ENCODE assay signal across 8 cellular contexts in genomic region chr11:123707606-123708205, GRCh38. TPM values are rescaled to one million over a fixed set of nuclear protein-coding genes. Genes with fewer than 3 reads are reported as not detected.
DNase-seq lines count a peak whose midpoint lies in the region; ATAC-seq and TF ChIP-seq lines count a peak whose summit lies in the region.

No MANE protein-coding gene starts in this region.

- H3K4me1 ChIP-seq in KMS-11 (ENCODE audit: low read depth, poor library complexity, severe bottlenecking) (no peaks in the 10 kb centered on the region), prostate gland (replicated peaks) (no peaks in the 10 kb centered on the region)

- H3K27ac ChIP-seq in KMS-11 (no peak overlapping the region), prostate gland (no peak overlapping the region)

- H2AFZ ChIP-seq in KMS-11 (ENCODE audit: low read depth): no peak overlapping the region

- no peak overlapping the region for H3K4me2 ChIP-seq in KMS-11

- TF ChIP-seq CTCF in KMS-11 (conservative IDR thresholded peaks at IDR 0.05; ENCODE audit: low read depth, low read length) (peak; percentile 45), prostate gland (IDR thresholded peaks at IDR 0.05) (peak in 3 of 4 experiments; percentile 65 to 72 (median 69))

- peak; percentile 42 for DNase-seq in SIG-M5 treated with dmso at 0.1 percent for 504 hours (lab: John Stamatoyannopoulos, UW; ENCODE audit: unreplicated experiment)
- no peak for DNase-seq in SIG-M5 (lab: John Stamatoyannopoulos, UW)
- peak; percentile 82 for DNase-seq in RKO (ENCODE audit: low spot score)
- DNase-seq in activated gamma-delta T cell treated with anti-CD3 and anti-CD28 coated beads, Interleukin-2, amount 50 U/mL, for 16 hours (ENCODE audit: low read depth): peak; percentile 22
- DNase-seq in germinal center (ENCODE audit: low spot score): peak; percentile 36
- peak; percentile 33 for DNase-seq in prostate gland (ENCODE audit: low spot score)

- 3% methylated on average over 8 of the region's 8 CpGs for WGBS in prostate gland

- no peaks in the 10 kb centered on the region for H3K9me3 ChIP-seq in prostate gland

- H3K4me3 ChIP-seq in KMS-11 (IDR thresholded peaks at IDR 0.05; ENCODE audit: insufficient read depth, low read depth, low read length): no peak overlapping the region
- H3K4me3 ChIP-seq in prostate gland: no peak overlapping the region

- H4K20me1 ChIP-seq in KMS-11 (ENCODE audit: insufficient read depth): no peaks in the 10 kb centered on the region

- H3K79me2 ChIP-seq in KMS-11 (ENCODE audit: insufficient read depth, low read depth): no peaks in the 10 kb centered on the region

- no peak for ATAC-seq in GM21529 (IDR thresholded peaks at IDR 0.05; ENCODE audit: unreplicated experiment)

- H3K27me3 ChIP-seq in KMS-11 (ENCODE audit: insufficient read depth, low read depth): no peaks in the 10 kb centered on the region
- H3K27me3 ChIP-seq in prostate gland (replicated peaks; ENCODE audit: insufficient read depth): no peaks in the 10 kb centered on the region

- intact Hi-C loops in prostate gland (cut with DNase I): loop anchor here (5.0 kb wide), 1 partner anchor 125 kb away; no protein-coding TSS in a partner anchor

- no peaks in the 10 kb centered on the region for H3K36me3 ChIP-seq in KMS-11 (ENCODE audit: insufficient read depth)
- H3K36me3 ChIP-seq in prostate gland: no peaks in the 10 kb centered on the region

- no peak overlapping the region for H3K9ac ChIP-seq in KMS-11

- TF ChIP-seq POLR2A in prostate gland (IDR thresholded peaks at IDR 0.05): no peak

RNA-seq across cellular contexts. Expression of gene ZNF202, which starts 33.8 kb away (rescaled TPM):
- total RNA-seq in prostate gland: 10 to 100 TPM in 1 of 2 donors, 1 to 10 TPM in 1; 5.7 to 15.2 TPM

RNA-seq across cellular contexts. Expression of gene OR6X1, which starts 46.6 kb away (rescaled TPM):
- total RNA-seq in prostate gland: not detected

RNA-seq across cellular contexts. Expression of gene SCN3B, which starts 53.3 kb away (rescaled TPM):
- 1 to 10 TPM; 2.5 to 3.5 TPM for total RNA-seq in prostate gland
